Comparison of ENCODE assay signal across 15 cellular contexts in the genomic region with DNA sequence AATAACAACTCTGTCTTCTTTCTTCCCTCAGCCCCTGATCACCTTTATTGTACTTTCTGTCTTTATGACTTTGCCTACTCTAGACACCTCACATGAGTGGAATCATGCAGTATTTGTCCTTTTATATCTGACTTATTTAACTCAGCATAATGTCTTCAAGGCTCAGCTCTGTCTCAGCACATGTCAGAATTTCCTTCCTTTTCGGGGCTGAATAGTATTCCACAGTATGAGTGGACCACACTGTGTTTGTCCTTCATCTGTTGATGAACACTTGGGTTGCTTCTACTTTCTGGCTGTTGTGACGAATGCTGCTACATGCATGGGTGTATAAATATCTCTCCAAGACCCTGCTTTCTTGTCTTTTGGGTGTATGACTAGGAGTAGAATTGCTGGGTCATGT.
DNase-seq lines count a peak whose midpoint lies in the region; ATAC-seq and TF ChIP-seq lines count a peak whose summit lies in the region.
"Had no signal": no experiment of that assay in that cellular context is flagged by ENCODE, and none has a peak within 500 bp of the region (broad histone marks: within the 10 kb centered on the region; RNA-seq: fewer than 3 reads in every experiment).

No MANE protein-coding gene starts in this region.

- H3K4me3 Mint-ChIP-seq in activated CD4-positive, alpha-beta memory T cell treated with anti-CD3 and anti-CD28 coated beads, Interleukin-2, amount 10 ng/mL, durations not matched to agents 7 days and 5 days = no peak overlapping the region
- H3K4me3 Mint-ChIP-seq in activated CD4-positive, alpha-beta memory T cell treated with anti-CD3 and anti-CD28 coated beads for 36 hours = no peak overlapping the region
- H3K4me3 Mint-ChIP-seq in glutamatergic neuron (ENCODE audit: unreplicated experiment) = peak overlapping the region; percentile 2
- H3K4me3 Mint-ChIP-seq in type B pancreatic cell = no peak overlapping the region
- no peak overlapping the region for H3K4me3 Mint-ChIP-seq in naive thymus-derived CD8-positive, alpha-beta T cell
- H3K4me3 Mint-ChIP-seq: B cell; CD4-positive, alpha-beta T cell; CD8-positive, alpha-beta T cell had no signal

- no peak overlapping the region for H3K27ac Mint-ChIP-seq in activated CD4-positive, alpha-beta memory T cell treated with anti-CD3 and anti-CD28 coated beads, Interleukin-2, amount 10 ng/mL, durations not matched to agents 7 days and 5 days
- H3K27ac Mint-ChIP-seq in activated CD4-positive, alpha-beta memory T cell treated with anti-CD3 and anti-CD28 coated beads for 36 hours = no peak overlapping the region
- H3K27ac Mint-ChIP-seq in glutamatergic neuron (ENCODE audit: unreplicated experiment) (no peak overlapping the region), type B pancreatic cell (no peak overlapping the region)
- H3K27ac Mint-ChIP-seq in naive thymus-derived CD8-positive, alpha-beta T cell = no peak overlapping the region
- H3K27ac Mint-ChIP-seq: B cell; CD4-positive, alpha-beta T cell; CD8-positive, alpha-beta T cell had no signal

- CTCF ChIA-PET in activated CD4-positive, alpha-beta memory T cell treated with anti-CD3 and anti-CD28 coated beads, Interleukin-2, amount 10 ng/mL, durations not matched to agents 7 days and 5 days (lab: Charles Lee) = no interaction called here
- CTCF ChIA-PET in activated CD4-positive, alpha-beta memory T cell treated with anti-CD3 and anti-CD28 coated beads for 36 hours (lab: Charles Lee) = no interaction called here

- intact Hi-C loops in activated CD4-positive, alpha-beta memory T cell treated with anti-CD3 and anti-CD28 coated beads for 36 hours (cut with micrococcal nuclease) = no loop called here

- H3K36me3 Mint-ChIP-seq in activated CD4-positive, alpha-beta memory T cell treated with anti-CD3 and anti-CD28 coated beads, Interleukin-2, amount 10 ng/mL, durations not matched to agents 7 days and 5 days (ENCODE audit: low read depth) = no peaks in the 10 kb centered on the region
- no peaks in the 10 kb centered on the region for H3K36me3 Mint-ChIP-seq in activated CD4-positive, alpha-beta memory T cell treated with anti-CD3 and anti-CD28 coated beads for 36 hours
- H3K36me3 Mint-ChIP-seq in glutamatergic neuron (ENCODE audit: unreplicated experiment) (peaks cover 8% of the 10 kb centered on the region), type B pancreatic cell (no peaks in the 10 kb centered on the region)
- peaks cover 0 to 10% (median 6%) of the 10 kb centered on the region in 3 donors for H3K36me3 Mint-ChIP-seq in naive thymus-derived CD8-positive, alpha-beta T cell
- H3K36me3 Mint-ChIP-seq: CD8-positive, alpha-beta T cell had no signal

- no peak for ATAC-seq in naive thymus-derived CD8-positive, alpha-beta T cell
- ATAC-seq: A549; CD8-positive, alpha-beta T cell had no signal

- no peaks in the 10 kb centered on the region for H3K4me1 Mint-ChIP-seq in activated CD4-positive, alpha-beta memory T cell treated with anti-CD3 and anti-CD28 coated beads, Interleukin-2, amount 10 ng/mL, durations not matched to agents 7 days and 5 days
- H3K4me1 Mint-ChIP-seq in activated CD4-positive, alpha-beta memory T cell treated with anti-CD3 and anti-CD28 coated beads for 36 hours (ENCODE audit: low read depth) = no peaks in the 10 kb centered on the region
- H3K4me1 Mint-ChIP-seq in glutamatergic neuron (ENCODE audit: low read depth, unreplicated experiment) (peaks cover 4% of the 10 kb centered on the region), type B pancreatic cell (ENCODE audit: unreplicated experiment) (peaks cover 11% of the 10 kb centered on the region)
- peaks cover 0 to 2% (median 0%) of the 10 kb centered on the region in 4 donors for H3K4me1 Mint-ChIP-seq in naive thymus-derived CD8-positive, alpha-beta T cell
- H3K4me1 Mint-ChIP-seq: B cell had no signal

- POLR2A ChIA-PET in activated CD4-positive, alpha-beta memory T cell treated with anti-CD3 and anti-CD28 coated beads, Interleukin-2, amount 10 ng/mL, durations not matched to agents 7 days and 5 days (lab: Charles Lee) = no interaction called here
- POLR2A ChIA-PET in activated CD4-positive, alpha-beta memory T cell treated with anti-CD3 and anti-CD28 coated beads for 36 hours (lab: Charles Lee) = no interaction called here
- POLR2A ChIA-PET in naive thymus-derived CD8-positive, alpha-beta T cell (lab: Charles Lee) = no interaction called here

- peaks cover 13% of the 10 kb centered on the region for H3K9me3 Mint-ChIP-seq in activated CD4-positive, alpha-beta memory T cell treated with anti-CD3 and anti-CD28 coated beads, Interleukin-2, amount 10 ng/mL, durations not matched to agents 7 days and 5 days
- peaks cover 12% of the 10 kb centered on the region for H3K9me3 Mint-ChIP-seq in activated CD4-positive, alpha-beta memory T cell treated with anti-CD3 and anti-CD28 coated beads for 36 hours
- peaks cover 4% of the 10 kb centered on the region for H3K9me3 Mint-ChIP-seq in glutamatergic neuron (ENCODE audit: unreplicated experiment)
- H3K9me3 Mint-ChIP-seq in type B pancreatic cell = peaks cover 4% of the 10 kb centered on the region
- peaks cover 0 to 20% (median 7%) of the 10 kb centered on the region in 9 donors for H3K9me3 Mint-ChIP-seq in naive thymus-derived CD8-positive, alpha-beta T cell

- H3K27me3 Mint-ChIP-seq in activated CD4-positive, alpha-beta memory T cell treated with anti-CD3 and anti-CD28 coated beads, Interleukin-2, amount 10 ng/mL, durations not matched to agents 7 days and 5 days = peaks cover 30% of the 10 kb centered on the region
- peaks cover 9% of the 10 kb centered on the region for H3K27me3 Mint-ChIP-seq in activated CD4-positive, alpha-beta memory T cell treated with anti-CD3 and anti-CD28 coated beads for 36 hours
- H3K27me3 Mint-ChIP-seq in glutamatergic neuron (ENCODE audit: unreplicated experiment) (peaks cover 5% of the 10 kb centered on the region), type B pancreatic cell (peaks cover 19% of the 10 kb centered on the region)
- peaks cover 19 to 40% (median 31%) of the 10 kb centered on the region in 5 donors for H3K27me3 Mint-ChIP-seq in naive thymus-derived CD8-positive, alpha-beta T cell

- TF ChIP-seq CTCF in glutamatergic neuron (IDR thresholded peaks at IDR 0.05; ENCODE audit: partially characterized antibody, unreplicated experiment) (no peak), type B pancreatic cell (conservative IDR thresholded peaks at IDR 0.05) (no peak)

- peak; percentile 3 for DNase-seq in activated CD4-positive, alpha-beta memory T cell treated with anti-CD3 and anti-CD28 coated beads, Interleukin-2, amount 10 ng/mL, durations not matched to agents 7 days and 5 days
- DNase-seq in activated CD4-positive, alpha-beta memory T cell treated with anti-CD3 and anti-CD28 coated beads for 36 hours = no peak
- no peak for DNase-seq in glutamatergic neuron
- DNase-seq in type B pancreatic cell (ENCODE audit: extremely low spot score, unreplicated experiment) = peak; percentile 7
- DNase-seq in NCI-H226 = no peak
- no peak for DNase-seq in naive thymus-derived CD8-positive, alpha-beta T cell
- DNase-seq: AML-193; Caco-2; Calu3; CD4-positive, alpha-beta T cell; CD8-positive, alpha-beta T cell; DMS79 treated with DMSO at 0.1 percent for 48 hours; GF-D8 had no signal

Comparison
In these comparisons a context has a peak if more than half of its experiments do, and no peak if none do; other contexts are left out.
1. DNase-seq: peak in activated CD4-positive, alpha-beta memory T cell treated with anti-CD3 and anti-CD28 coated beads, Interleukin-2, amount 10 ng/mL, durations not matched to agents 7 days and 5 days (single experiment) and type B pancreatic cell (single experiment); none in activated CD4-positive, alpha-beta memory T cell treated with anti-CD3 and anti-CD28 coated beads for 36 hours (single experiment), glutamatergic neuron (single experiment), NCI-H226 (single experiment) and naive thymus-derived CD8-positive, alpha-beta T cell (0 of 10).